In genomic region chr11:20158597-20159257, GRCh38 we compare ENCODE assay signal across 1 cellular context.
TF ChIP-seq lines count a peak whose summit lies in the region.

No MANE protein-coding gene starts in this region.

TF ChIP-seq in HepG2, 621 proteins besides CTCF, POLR2A, EP300 and RAD21 (continued from another document):
- TF ChIP-seq ZBTB34 (CRISPR knock-in tag; IDR thresholded peaks at IDR 0.05) (no peak), DDIT3 (CRISPR knock-in tag; IDR thresholded peaks at IDR 0.05) (no peak), SIX4 (CRISPR knock-in tag; IDR thresholded peaks at IDR 0.05) (no peak), CERS6 (CRISPR knock-in tag; IDR thresholded peaks at IDR 0.05) (no peak), LBX2 (CRISPR knock-in tag; IDR thresholded peaks at IDR 0.05; ENCODE audit: borderline replicate concordance) (no peak), ZSCAN30 (CRISPR knock-in tag; IDR thresholded peaks at IDR 0.05) (no peak), GLI4 (CRISPR knock-in tag; IDR thresholded peaks at IDR 0.05; ENCODE audit: borderline replicate concordance) (no peak), SYNCRIP (IDR thresholded peaks at IDR 0.05; ENCODE audit: insufficient read depth, low read depth, low read length) (no peak)
